ENCODE assay signal across 1 cellular context in the genomic region with DNA sequence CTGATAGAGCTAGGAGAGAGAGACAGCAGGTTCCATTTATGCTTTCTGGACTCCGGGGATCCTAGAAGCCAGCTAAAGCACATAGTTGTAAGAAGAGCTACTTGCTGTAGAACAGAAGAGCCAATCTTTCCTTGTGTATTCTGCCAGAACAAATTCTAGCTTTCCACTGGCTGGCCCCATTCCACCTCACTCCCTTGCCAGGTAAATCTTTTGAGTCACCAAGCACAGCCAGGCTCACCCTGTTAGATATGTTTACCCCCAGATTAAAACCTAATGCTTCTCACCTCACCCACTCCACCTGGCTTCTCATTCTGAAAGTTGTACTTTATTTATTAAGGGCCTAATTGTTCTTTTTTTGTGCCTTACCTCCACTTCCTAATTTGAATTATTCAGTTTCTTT.
TF ChIP-seq lines count a peak whose summit lies in the region.

No MANE protein-coding gene starts in this region.

TF ChIP-seq in HepG2, 621 proteins besides CTCF, POLR2A, EP300 and RAD21 (continued from another document):
- TF ChIP-seq, protein P1, sequence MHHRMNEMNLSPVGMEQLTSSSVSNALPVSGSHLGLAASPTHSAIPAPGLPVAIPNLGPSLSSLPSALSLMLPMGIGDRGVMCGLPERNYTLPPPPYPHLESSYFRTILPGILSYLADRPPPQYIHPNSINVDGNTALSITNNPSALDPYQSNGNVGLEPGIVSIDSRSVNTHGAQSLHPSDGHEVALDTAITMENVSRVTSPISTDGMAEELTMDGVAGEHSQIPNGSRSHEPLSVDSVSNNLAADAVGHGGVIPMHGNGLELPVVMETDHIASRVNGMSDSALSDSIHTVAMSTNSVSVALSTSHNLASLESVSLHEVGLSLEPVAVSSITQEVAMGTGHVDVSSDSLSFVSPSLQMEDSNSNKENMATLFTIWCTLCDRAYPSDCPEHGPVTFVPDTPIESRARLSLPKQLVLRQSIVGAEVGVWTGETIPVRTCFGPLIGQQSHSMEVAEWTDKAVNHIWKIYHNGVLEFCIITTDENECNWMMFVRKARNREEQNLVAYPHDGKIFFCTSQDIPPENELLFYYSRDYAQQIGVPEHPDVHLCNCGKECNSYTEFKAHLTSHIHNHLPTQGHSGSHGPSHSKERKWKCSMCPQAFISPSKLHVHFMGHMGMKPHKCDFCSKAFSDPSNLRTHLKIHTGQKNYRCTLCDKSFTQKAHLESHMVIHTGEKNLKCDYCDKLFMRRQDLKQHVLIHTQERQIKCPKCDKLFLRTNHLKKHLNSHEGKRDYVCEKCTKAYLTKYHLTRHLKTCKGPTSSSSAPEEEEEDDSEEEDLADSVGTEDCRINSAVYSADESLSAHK (CRISPR knock-in tag; IDR thresholded peaks at IDR 0.05; ENCODE audit: borderline replicate concordance): no peak
- TF ChIP-seq ZNF609 (CRISPR knock-in tag; IDR thresholded peaks at IDR 0.05; ENCODE audit: borderline replicate concordance) (no peak), ZNF549 (CRISPR knock-in tag; IDR thresholded peaks at IDR 0.05) (no peak), ZNF784 (CRISPR knock-in tag; IDR thresholded peaks at IDR 0.05; ENCODE audit: borderline replicate concordance) (no peak), ZNF644 (CRISPR knock-in tag; IDR thresholded peaks at IDR 0.05; ENCODE audit: low read depth) (no peak), BRD4 (CRISPR knock-in tag; IDR thresholded peaks at IDR 0.05) (no peak)
- TF ChIP-seq, protein P2, sequence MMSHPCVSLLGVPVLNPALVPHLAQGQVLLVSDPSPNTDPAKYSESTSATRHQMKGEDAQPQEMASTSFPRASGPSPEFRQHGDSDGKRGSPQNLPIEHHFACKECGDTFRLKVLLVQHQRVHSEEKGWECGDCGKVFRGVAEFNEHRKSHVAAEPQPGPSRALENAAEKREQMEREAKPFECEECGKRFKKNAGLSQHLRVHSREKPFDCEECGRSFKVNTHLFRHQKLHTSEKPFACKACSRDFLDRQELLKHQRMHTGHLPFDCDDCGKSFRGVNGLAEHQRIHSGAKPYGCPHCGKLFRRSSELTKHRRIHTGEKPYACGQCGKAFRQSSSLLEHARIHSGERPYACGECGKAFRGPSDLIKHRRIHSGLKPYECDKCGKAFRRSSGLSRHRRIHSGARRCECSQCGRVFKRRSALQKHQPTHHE (CRISPR knock-in tag; IDR thresholded peaks at IDR 0.05; ENCODE audit: borderline replicate concordance): no peak
